ENCODE assay signal across 9 cellular contexts in genomic region chr6:22147469-22147815, GRCh38.
DNase-seq lines count a peak whose midpoint lies in the region; ATAC-seq and TF ChIP-seq lines count a peak whose summit lies in the region.
"Had no signal": no experiment of that assay in that cellular context is flagged by ENCODE, and none has a peak within 500 bp of the region (broad histone marks: within the 10 kb centered on the region; RNA-seq: fewer than 3 reads in every experiment).

No MANE protein-coding gene starts in this region.

- ATAC-seq in GM21360 (IDR thresholded peaks at IDR 0.05; ENCODE audit: unreplicated experiment) (no peak), GM19455 (IDR thresholded peaks at IDR 0.05; ENCODE audit: unreplicated experiment) (no peak)

- H3K36me3 ChIP-seq in BE2C (no peaks in the 10 kb centered on the region), HUES48 (ENCODE audit: control insufficient read depth, insufficient read depth, low read length) (no peaks in the 10 kb centered on the region), osteoblast (ENCODE audit: insufficient read depth, low read length) (no peaks in the 10 kb centered on the region)
- H3K36me3 ChIP-seq: uterus had no signal

- H3K4me1 ChIP-seq in BE2C = peaks cover 10% of the 10 kb centered on the region; the same call in 1 of the 2 replicates
- peaks cover 53% of the 10 kb centered on the region for H3K4me1 ChIP-seq in HUES48 (ENCODE audit: control insufficient read depth, insufficient read depth, low read length)
- H3K4me1 ChIP-seq in osteoblast (ENCODE audit: insufficient read depth, low read length) = peaks cover 32% of the 10 kb centered on the region
- H3K4me1 ChIP-seq: uterus had no signal

- no peaks in the 10 kb centered on the region for H3K79me2 ChIP-seq in osteoblast (ENCODE audit: insufficient read depth, low read length)

- H3K4me2 ChIP-seq in osteoblast (ENCODE audit: insufficient read depth, low read length) = peak overlapping the region; percentile 65

- no peaks in the 10 kb centered on the region for H3K9me3 ChIP-seq in BE2C
- no peaks in the 10 kb centered on the region for H3K9me3 ChIP-seq in HUES48 (ENCODE audit: control insufficient read depth, insufficient read depth, low read length)
- H3K9me3 ChIP-seq in osteoblast (ENCODE audit: low read depth, low read length) = no peaks in the 10 kb centered on the region
- H3K9me3 ChIP-seq: uterus had no signal

- peak overlapping the region; percentile 21 for H3K27ac ChIP-seq in HUES48 (ENCODE audit: low read depth, low read length)
- H3K27ac ChIP-seq in dorsolateral prefrontal cortex = peak overlapping the region in 55 of 59 donors; percentile 34 to 93 (median 84)
- peak overlapping the region; percentile 48 for H3K27ac ChIP-seq in osteoblast (ENCODE audit: low read depth, low read length)

- intact Hi-C loops in dorsolateral prefrontal cortex (cut with DNase I) = loop anchor here (2.0 to 10.0 kb wide), 5 partner anchors 213 to 1583 kb away; no protein-coding TSS in a partner anchor

- H2AFZ ChIP-seq in osteoblast (ENCODE audit: low read length) = no peak overlapping the region

- no peaks in the 10 kb centered on the region for H3K27me3 ChIP-seq in BE2C
- H3K27me3 ChIP-seq in HUES48 (ENCODE audit: control insufficient read depth, insufficient read depth, low read length) = no peaks in the 10 kb centered on the region
- no peaks in the 10 kb centered on the region for H3K27me3 ChIP-seq in dorsolateral prefrontal cortex
- H3K27me3 ChIP-seq in osteoblast (ENCODE audit: insufficient read depth, low read length) = no peaks in the 10 kb centered on the region
- H3K27me3 ChIP-seq: uterus had no signal

- H4K20me1 ChIP-seq in osteoblast (ENCODE audit: insufficient read depth, low read length) = no peaks in the 10 kb centered on the region

- TF ChIP-seq CTCF in BE2C (IDR thresholded peaks at IDR 0.05; ENCODE audit: low read depth, low read length) (no peak), dorsolateral prefrontal cortex (IDR thresholded peaks at IDR 0.05 in 54 of 56, conservative IDR thresholded peaks at IDR 0.05 in 2 of 56; ENCODE audit: low read depth in 1 of 56, partially characterized antibody in 56 of 56) (no peak), osteoblast (IDR thresholded peaks at IDR 0.05; ENCODE audit: extremely low read depth, low read depth, low read length) (no peak)

- H3K9ac ChIP-seq in HUES48 (ENCODE audit: low read depth, low read length) = no peak overlapping the region

- H3K4me3 ChIP-seq in BE2C (ENCODE audit: low read depth, low read length) (peak overlapping the region; percentile 90), HUES48 (ENCODE audit: low read depth, low read length) (no peak overlapping the region), dorsolateral prefrontal cortex (peak overlapping the region; percentile 47 to 86 (median 72)), osteoblast (ENCODE audit: insufficient read depth, low read length) (no peak overlapping the region)

- no peak for DNase-seq in BE2C
- DNase-seq in dorsolateral prefrontal cortex = no peak
- DNase-seq in osteoblast (ENCODE audit: insufficient read length, low spot score, missing footprints) = no peak
- DNase-seq in NCI-H524 treated with DMSO at 0.1 percent for 48 hours (lab: John Stamatoyannopoulos, UW) = no peak
- DNase-seq: activated T-cell treated with anti-CD3 and anti-CD28 coated beads, Interleukin-2, amount 50 U/mL, for 4 hours; uterus had no signal

Comparison
In these comparisons a context has a peak if more than half of its experiments do, and no peak if none do; other contexts are left out.
1. H3K4me3 ChIP-seq: peak in BE2C (single experiment) and dorsolateral prefrontal cortex (59 of 59); none in HUES48 (single experiment) and osteoblast (single experiment).
2. H3K27ac ChIP-seq: peak in every context shown above with its lines; median percentile 84 in dorsolateral prefrontal cortex; 48 in osteoblast; 21 in HUES48.